Comparison of ENCODE assay signal across 8 cellular contexts in genomic region chr5:80481019-80481893, GRCh38. TPM values are rescaled to one million over a fixed set of nuclear protein-coding genes. Genes with fewer than 3 reads are reported as not detected.
DNase-seq lines count a peak whose midpoint lies in the region; ATAC-seq, FAIRE-seq and TF ChIP-seq lines count a peak whose summit lies in the region.

No MANE protein-coding gene starts in this region.

- H3K4me3 ChIP-seq in upper lobe of left lung = no peak overlapping the region

- TF ChIP-seq EP300 in upper lobe of left lung (IDR thresholded peaks at IDR 0.05) = no peak

- TF ChIP-seq CTCF in 22Rv1 (IDR thresholded peaks at IDR 0.05) (peak; percentile 94), upper lobe of left lung (IDR thresholded peaks at IDR 0.05) (peak in 5 of 6 experiments; percentile 46 to 69 (median 57))

- H3K4me1 ChIP-seq in upper lobe of left lung = no peaks in the 10 kb centered on the region

- TF ChIP-seq POLR2A in upper lobe of left lung (IDR thresholded peaks at IDR 0.05) = no peak

- no peak overlapping the region for H3K27ac ChIP-seq in 22Rv1
- H3K27ac ChIP-seq in upper lobe of left lung = no peak overlapping the region

- 94 to 96% methylated on average over 3 of the region's 3 CpGs for WGBS in upper lobe of left lung, 2 donors

- H3K9me3 ChIP-seq in upper lobe of left lung = peaks cover 0 to 11% (median 2%) of the 10 kb centered on the region in 4 donors

- DNase-seq in OCI-M1 (lab: John Stamatoyannopoulos, UW) = peak; percentile 69
- DNase-seq in astrocyte of the hippocampus (ENCODE audit: low read depth, low spot score) = peak; percentile 62
- DNase-seq in left kidney (ENCODE audit: low read depth, low spot score) = peak; percentile 28
- DNase-seq in upper lobe of left lung = peak in 1 of 2 donors; percentile 40
- no peak for DNase-seq in activated CD4-positive, CD25-positive, alpha-beta regulatory T cell (lab: John Stamatoyannopoulos, UW)

- no peaks in the 10 kb centered on the region for H3K27me3 ChIP-seq in upper lobe of left lung

- ATAC-seq in HG03159 (IDR thresholded peaks at IDR 0.05; ENCODE audit: unreplicated experiment) (peak; percentile 66), upper lobe of left lung (ENCODE audit: low FRiP score in 2 of 2) (peak; percentile 77 to 80)

- peaks cover 0 to 18% (median 2%) of the 10 kb centered on the region in 4 donors for H3K36me3 ChIP-seq in upper lobe of left lung

- peak; percentile 93 for FAIRE-seq in G401.6 (lab: Jason Lieb, UNC)

RNA-seq across cellular contexts. Expression of gene FAM151B, which starts 6.6 kb away (rescaled TPM):
- total RNA-seq in upper lobe of left lung = 1 to 10 TPM in 5 of 6 donors, under 1 TPM in 1; 0.78 to 5.2 (median 2.7) TPM

Comparison
In these comparisons a context has a peak if more than half of its experiments do, and no peak if none do; other contexts are left out.
1. DNase-seq: peak in OCI-M1 (single experiment), astrocyte of the hippocampus (single experiment) and left kidney (single experiment); none in activated CD4-positive, CD25-positive, alpha-beta regulatory T cell (0 of 4).